In genomic region chr2:240561325-240561971, GRCh38 we compare ENCODE assay signal across 8 cellular contexts. TPM values are rescaled to one million over a fixed set of nuclear protein-coding genes. Genes with fewer than 3 reads are reported as not detected.
DNase-seq lines count a peak whose midpoint lies in the region; FAIRE-seq and TF ChIP-seq lines count a peak whose summit lies in the region.

No MANE protein-coding gene starts in this region.

- H3K27ac Mint-ChIP-seq in astrocyte (ENCODE audit: unreplicated experiment): peak overlapping the region; percentile 55

- FAIRE-seq in GM19239 (lab: Jason Lieb, UNC): peak; percentile 76
- FAIRE-seq in astrocyte (lab: Jason Lieb, UNC): no peak
- no peak for FAIRE-seq in kidney (lab: Jason Lieb, UNC)

- H3K9me3 ChIP-seq in astrocyte (ENCODE audit: insufficient read depth, low read depth, low read length) (no peaks in the 10 kb centered on the region), kidney (ENCODE audit: control insufficient read depth in 1 of 2, low read length in 2 of 2) (no peaks in the 10 kb centered on the region), subcutaneous abdominal adipose tissue (ENCODE audit: control insufficient read depth in 5 of 5, low read length in 5 of 5) (no peaks in the 10 kb centered on the region)

- no peaks in the 10 kb centered on the region for H3K27me3 ChIP-seq in astrocyte (ENCODE audit: insufficient read depth, low read length)
- peaks cover 0 to 2% (median 0%) of the 10 kb centered on the region in 5 donors for H3K27me3 ChIP-seq in subcutaneous abdominal adipose tissue (ENCODE audit: control insufficient read depth in 5 of 5, insufficient read depth in 4 of 5, low read length in 5 of 5)

- H3K9ac ChIP-seq in astrocyte (ENCODE audit: low read length) (peak overlapping the region; percentile 77), kidney (ENCODE audit: low read length in 2 of 2) (peak overlapping the region; percentile 55 to 62), subcutaneous abdominal adipose tissue (ENCODE audit: low read length in 5 of 5) (peak overlapping the region in 4 of 5 donors; percentile 46 to 69 (median 58))

- in situ Hi-C loops in ACHN (cut with HindIII; ENCODE audit: low pct_ligation_motif_present, low pct_unique_long_range_greater_than_20kb, low sequenced_read_pairs): no loop called here

- TF ChIP-seq CTCF in astrocyte (IDR thresholded peaks at IDR 0.05; ENCODE audit: insufficient read depth, low read depth, low read length) (no peak), kidney (IDR thresholded peaks at IDR 0.05; ENCODE audit: borderline replicate concordance, extremely low read depth, insufficient read depth) (no peak)

- H2AFZ ChIP-seq in astrocyte (ENCODE audit: low read depth, low read length): peak overlapping the region; percentile 61

- peak overlapping the region; percentile 85 for H3K4me3 Mint-ChIP-seq in astrocyte (ENCODE audit: unreplicated experiment)

- H3K4me2 ChIP-seq in astrocyte (ENCODE audit: low read length): peak overlapping the region; percentile 88

- peaks cover 23% of the 10 kb centered on the region for H4K20me1 ChIP-seq in astrocyte (ENCODE audit: insufficient read depth, low read length)

- H3K4me3 ChIP-seq in astrocyte (ENCODE audit: insufficient read depth, low read depth, low read length) (peak overlapping the region; percentile 63), kidney (ENCODE audit: low read length in 2 of 2) (peak overlapping the region; percentile 60 to 61), subcutaneous abdominal adipose tissue (ENCODE audit: low read depth in 1 of 5, low read length in 5 of 5) (peak overlapping the region; percentile 70 to 80 (median 73))

- H3K79me2 ChIP-seq in astrocyte (ENCODE audit: insufficient read depth, low read length): peaks cover 24% of the 10 kb centered on the region

- H3K36me3 ChIP-seq in astrocyte (ENCODE audit: insufficient read depth, low read length) (no peaks in the 10 kb centered on the region), kidney (ENCODE audit: control insufficient read depth in 1 of 2, insufficient read depth in 2 of 2, low read length in 2 of 2) (no peaks in the 10 kb centered on the region), subcutaneous abdominal adipose tissue (ENCODE audit: control insufficient read depth in 5 of 5, insufficient read depth in 5 of 5, low read length in 5 of 5) (no peaks in the 10 kb centered on the region)

- DNase-seq in ACHN (peak; percentile 41), GM19239 (ENCODE audit: insufficient read length, low spot score) (no peak), MV-4-11 (lab: John Stamatoyannopoulos, UW) (peak; percentile 82), astrocyte (ENCODE audit: low read depth) (peak; percentile 68), kidney (peak; percentile 32), NCI-H2196 treated with DMSO at 0.1 percent for 48 hours (lab: John Stamatoyannopoulos, UW; ENCODE audit: unreplicated experiment) (no peak), NCI-H82 treated with DMSO at 0.1 percent for 48 hours (lab: John Stamatoyannopoulos, UW; ENCODE audit: unreplicated experiment) (no peak)

- H3K4me1 ChIP-seq in astrocyte (ENCODE audit: insufficient read depth, low read length): peaks cover 45% of the 10 kb centered on the region
- peaks cover 23 to 32% of the 10 kb centered on the region in 2 donors for H3K4me1 ChIP-seq in kidney (ENCODE audit: control insufficient read depth in 1 of 2, insufficient read depth in 1 of 2, low read depth in 1 of 2, low read length in 2 of 2)
- H3K4me1 ChIP-seq in subcutaneous abdominal adipose tissue (ENCODE audit: control insufficient read depth in 5 of 5, insufficient read depth in 5 of 5, low read length in 5 of 5): peaks cover 0 to 66% (median 60%) of the 10 kb centered on the region in 5 donors

- intact Hi-C loops in kidney (cut with DNase I): no loop called here

- peaks cover 5% of the 10 kb centered on the region for H3K36me3 Mint-ChIP-seq in astrocyte (ENCODE audit: low read depth, unreplicated experiment)

- H3K27ac ChIP-seq in astrocyte (ENCODE audit: low read depth, low read length): peak overlapping the region; percentile 77
- H3K27ac ChIP-seq in kidney (ENCODE audit: low read depth in 2 of 2, low read length in 2 of 2): peak overlapping the region in 1 of 2 donors; percentile 75
- peak overlapping the region; percentile 92 for H3K27ac ChIP-seq in subcutaneous abdominal adipose tissue (ENCODE audit: low read depth, low read length)

- H3K9me3 Mint-ChIP-seq in astrocyte (ENCODE audit: unreplicated experiment): no peaks in the 10 kb centered on the region

- H3K4me1 Mint-ChIP-seq in astrocyte (ENCODE audit: low read depth, unreplicated experiment): peaks cover 15% of the 10 kb centered on the region

- peaks cover 2% of the 10 kb centered on the region for H3K27me3 Mint-ChIP-seq in astrocyte (ENCODE audit: low read depth, unreplicated experiment)

RNA-seq across cellular contexts. Expression of gene DUSP28, which starts 1.3 kb away (rescaled TPM):
- total RNA-seq in astrocyte: 3.2 and 4.1 TPM in 2 replicates
- total RNA-seq in kidney: 7.0 TPM
- 5.9 TPM for polyA plus RNA-seq in kidney (ENCODE audit: insufficient read depth, low read depth, low replicate concordance)

RNA-seq across cellular contexts. Expression of gene ANKMY1, which starts 3.7 kb away (rescaled TPM):
- total RNA-seq in astrocyte: 6.9 and 7.2 TPM in 2 replicates
- total RNA-seq in kidney: 22.1 TPM
- polyA plus RNA-seq in kidney (ENCODE audit: insufficient read depth, low read depth, low replicate concordance): 3.0 TPM

RNA-seq across cellular contexts. Expression of gene RNPEPL1, which starts 6.8 kb away (rescaled TPM):
- total RNA-seq in astrocyte (22.7 and 25.2 TPM in 2 replicates), kidney (77.4 TPM)
- 65.4 TPM for polyA plus RNA-seq in kidney (ENCODE audit: insufficient read depth, low read depth, low replicate concordance)

RNA-seq across cellular contexts. Expression of gene CAPN10, which starts 25.1 kb away (rescaled TPM):
- total RNA-seq in astrocyte: 22.7 and 24.9 TPM in 2 replicates
- 50.9 TPM for total RNA-seq in kidney
- 26.3 TPM for polyA plus RNA-seq in kidney (ENCODE audit: insufficient read depth, low read depth, low replicate concordance)

Comparison
In these comparisons a context has a peak if more than half of its experiments do, and no peak if none do; other contexts are left out.
1. DNase-seq: peak in ACHN (single experiment), MV-4-11 (single experiment), astrocyte (single experiment) and kidney (single experiment); none in GM19239 (single experiment), NCI-H2196 treated with DMSO at 0.1 percent for 48 hours (single experiment) and NCI-H82 treated with DMSO at 0.1 percent for 48 hours (single experiment).
2. Peak in every context shown above with its lines, with median percentiles within 50 percentile points of each other: H3K4me3 ChIP-seq and H3K9ac ChIP-seq.